Comparison of ENCODE assay signal across 11 cellular contexts in the genomic region with DNA sequence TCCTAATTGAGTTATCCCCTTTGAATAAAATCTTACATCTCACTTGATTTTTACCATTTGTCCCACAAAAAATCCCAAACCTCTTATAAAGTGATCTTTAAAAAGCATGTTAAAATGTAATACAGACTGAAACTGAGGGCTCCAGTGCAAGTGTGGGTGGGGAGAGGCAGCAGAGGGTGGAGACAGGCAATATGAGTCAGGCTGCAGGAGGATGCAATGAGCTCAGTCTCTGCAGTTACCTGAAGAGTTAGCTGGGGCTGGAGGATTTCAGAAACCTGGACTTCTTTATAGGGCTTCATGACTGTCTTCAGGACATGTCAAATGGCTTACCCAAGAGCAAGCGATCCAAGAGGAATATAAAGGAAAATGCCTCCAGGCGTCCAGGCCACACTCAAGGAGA. TPM values are rescaled to one million over a fixed set of nuclear protein-coding genes. Genes with fewer than 3 reads are reported as not detected.
DNase-seq lines count a peak whose midpoint lies in the region; ATAC-seq and TF ChIP-seq lines count a peak whose summit lies in the region.
"Had no signal": no experiment of that assay in that cellular context is flagged by ENCODE, and none has a peak within 500 bp of the region (broad histone marks: within the 10 kb centered on the region; RNA-seq: fewer than 3 reads in every experiment).

No MANE protein-coding gene starts in this region.

- peak; percentile 42 for DNase-seq in DND-41
- peak in 16 of 34 experiments; percentile 4 to 22 (median 11) for DNase-seq in T-cell
- peak; percentile 71 for DNase-seq in activated naive CD4-positive, alpha-beta T cell treated with anti-CD3 and anti-CD28 coated beads for 36 hours
- DNase-seq in spleen: no peak
- no peak for DNase-seq in suprapubic skin (ENCODE audit: low spot score in 2 of 2)
- no peak for DNase-seq in HCEC 1CT
- DNase-seq: endodermal cell had no signal

- H3K4me1 ChIP-seq in DND-41 (ENCODE audit: insufficient read depth, low read length) (peaks cover 35% of the 10 kb centered on the region), spleen (peaks cover 0 to 26% (median 9%) of the 10 kb centered on the region in 6 donors), suprapubic skin (no peaks in the 10 kb centered on the region)

- H3K27ac Mint-ChIP-seq in T-cell: peak overlapping the region; percentile 87 to 95
- H3K27ac Mint-ChIP-seq in activated naive CD4-positive, alpha-beta T cell treated with anti-CD3 and anti-CD28 coated beads for 36 hours: no peak overlapping the region
- H3K27ac Mint-ChIP-seq: B cell, endodermal cell, IgD-negative memory B cell had no signal

- TF ChIP-seq CTCF in DND-41 (IDR thresholded peaks at IDR 0.05; ENCODE audit: borderline replicate concordance, extremely low read depth, low read length, poor library complexity, severe bottlenecking): no peak
- no peak for TF ChIP-seq CTCF in spleen (IDR thresholded peaks at IDR 0.05 in 8 of 11, conservative IDR thresholded peaks at IDR 0.05 in 3 of 11)
- no peak for TF ChIP-seq CTCF in suprapubic skin (IDR thresholded peaks at IDR 0.05)

- no peaks in the 10 kb centered on the region for H3K27me3 ChIP-seq in DND-41 (ENCODE audit: insufficient read depth, low read length, poor library complexity)
- H3K27me3 ChIP-seq in spleen (replicated peaks in 1 of 7): no peaks in the 10 kb centered on the region
- no peaks in the 10 kb centered on the region for H3K27me3 ChIP-seq in suprapubic skin

- TF ChIP-seq POLR2A in spleen (IDR thresholded peaks at IDR 0.05) (no peak), suprapubic skin (IDR thresholded peaks at IDR 0.05) (no peak)

- no peak overlapping the region for H3K9ac ChIP-seq in DND-41 (ENCODE audit: low read depth, low read length)

- no peak overlapping the region for H3K4me3 ChIP-seq in DND-41 (ENCODE audit: low read depth in 1 of 2, low read length in 2 of 2)
- H3K4me3 ChIP-seq in spleen: no peak overlapping the region
- no peak overlapping the region for H3K4me3 ChIP-seq in suprapubic skin

- H3K9me3 Mint-ChIP-seq in T-cell: no peaks in the 10 kb centered on the region
- H3K9me3 Mint-ChIP-seq in activated naive CD4-positive, alpha-beta T cell treated with anti-CD3 and anti-CD28 coated beads for 36 hours: no peaks in the 10 kb centered on the region
- H3K9me3 Mint-ChIP-seq: endodermal cell, IgD-negative memory B cell had no signal

- H3K79me2 ChIP-seq in DND-41 (ENCODE audit: insufficient read depth, low read length): no peaks in the 10 kb centered on the region

- H3K27ac ChIP-seq in DND-41 (ENCODE audit: low read length) (peak overlapping the region; percentile 73), spleen (peak overlapping the region in 6 of 8 donors; percentile 20 to 72 (median 58)), suprapubic skin (no peak overlapping the region)

- peak overlapping the region; percentile 11 to 58 (median 14) for H3K4me3 Mint-ChIP-seq in T-cell
- no peak overlapping the region for H3K4me3 Mint-ChIP-seq in activated naive CD4-positive, alpha-beta T cell treated with anti-CD3 and anti-CD28 coated beads for 36 hours
- H3K4me3 Mint-ChIP-seq: B cell, endodermal cell, IgD-negative memory B cell had no signal

- H2AFZ ChIP-seq in DND-41 (ENCODE audit: low read depth, low read length): no peak overlapping the region

- no peaks in the 10 kb centered on the region for H3K27me3 Mint-ChIP-seq in T-cell
- H3K27me3 Mint-ChIP-seq in activated naive CD4-positive, alpha-beta T cell treated with anti-CD3 and anti-CD28 coated beads for 36 hours (ENCODE audit: low read depth): no peaks in the 10 kb centered on the region
- H3K27me3 Mint-ChIP-seq: B cell, IgD-negative memory B cell had no signal

- H3K4me2 ChIP-seq in DND-41 (ENCODE audit: insufficient read depth, low read length): no peak overlapping the region

- intact Hi-C loops in activated naive CD4-positive, alpha-beta T cell treated with anti-CD3 and anti-CD28 coated beads for 36 hours (cut with micrococcal nuclease): loop anchor here (2.0 kb wide), 1 partner anchor 21 kb away; no protein-coding TSS in a partner anchor
- intact Hi-C loops in spleen (cut with DNase I; ENCODE audit: low total_unique reads): no loop called here

- POLR2A ChIA-PET in T-cell (lab: Charles Lee): interaction anchor here in 1 of 2 donors (0.5 to 0.7 kb wide), 2 partner anchors 192 to 329 kb away, joined by 3 to 4 read pairs; no protein-coding TSS in a partner anchor

- 84 to 94% (median 89%) methylated on average over 2 of the region's 2 CpGs for WGBS in spleen, 5 donors
- WGBS in suprapubic skin: 93% methylated on average over 2 of the region's 2 CpGs

- no peaks in the 10 kb centered on the region for H3K36me3 ChIP-seq in DND-41 (ENCODE audit: insufficient read depth, low read length)
- no peaks in the 10 kb centered on the region for H3K36me3 ChIP-seq in spleen
- no peaks in the 10 kb centered on the region for H3K36me3 ChIP-seq in suprapubic skin

- no peak for TF ChIP-seq EP300 in suprapubic skin (IDR thresholded peaks at IDR 0.05)

- ATAC-seq in DND-41 (ENCODE audit: insufficient read depth, low read depth) (peak; percentile 73), T-cell (replicated peaks in 1 of 4) (peak; percentile 72 to 96 (median 93)), HG02840 (IDR thresholded peaks at IDR 0.05; ENCODE audit: low FRiP score, unreplicated experiment) (no peak), GM18498 (IDR thresholded peaks at IDR 0.05; ENCODE audit: unreplicated experiment) (no peak)

- peaks cover 47 to 68% (median 58%) of the 10 kb centered on the region in 3 donors for H3K4me1 Mint-ChIP-seq in T-cell
- H3K4me1 Mint-ChIP-seq in activated naive CD4-positive, alpha-beta T cell treated with anti-CD3 and anti-CD28 coated beads for 36 hours (ENCODE audit: low read depth): peaks cover 38% of the 10 kb centered on the region
- H3K4me1 Mint-ChIP-seq: B cell, endodermal cell had no signal

- no peaks in the 10 kb centered on the region for H3K9me3 ChIP-seq in DND-41 (ENCODE audit: insufficient read depth, low read length, severe bottlenecking)
- H3K9me3 ChIP-seq in spleen: no peaks in the 10 kb centered on the region
- H3K9me3 ChIP-seq in suprapubic skin: no peaks in the 10 kb centered on the region

- peaks cover 3% of the 10 kb centered on the region for H3K36me3 Mint-ChIP-seq in T-cell
- H3K36me3 Mint-ChIP-seq in activated naive CD4-positive, alpha-beta T cell treated with anti-CD3 and anti-CD28 coated beads for 36 hours (ENCODE audit: low read depth): no peaks in the 10 kb centered on the region

- H4K20me1 ChIP-seq in DND-41 (ENCODE audit: insufficient read depth, low read length): no peaks in the 10 kb centered on the region

- CTCF ChIA-PET in T-cell (lab: Charles Lee): no interaction called here
- CTCF ChIA-PET in activated naive CD4-positive, alpha-beta T cell treated with anti-CD3 and anti-CD28 coated beads for 36 hours (lab: Charles Lee): interaction anchor here (0.8 to 1.4 kb wide), 4 partner anchors 9 to 268 kb away, joined by 3 to 4 read pairs (median 3); no protein-coding TSS in a partner anchor

RNA-seq across cellular contexts. Expression of a gene that starts 14.3 kb away (rescaled TPM):
- total RNA-seq in T-cell (10 to 100 TPM in 2 of 5 donors, 1 to 10 TPM in 3; 5.1 to 11.4 (median 7.2) TPM), spleen (10 to 100 TPM in 1 of 7 donors, 1 to 10 TPM in 6; 5.4 to 29.8 (median 7.1) TPM), suprapubic skin (1 to 10 TPM in 2 of 4 donors, under 1 TPM in 2; 0.23 to 3.8 (median 1.1) TPM)
- under 1 TPM; 0.25 to 0.62 TPM for total RNA-seq in activated naive CD4-positive, alpha-beta T cell treated with anti-CD3 and anti-CD28 coated beads for 36 hours
- polyA plus RNA-seq in spleen: 1 to 10 TPM; 1.9 to 6.3 (median 3.2) TPM
- polyA plus RNA-seq: IgD-negative memory B cell had no signal

Comparison
In these comparisons a context has a peak if more than half of its experiments do, and no peak if none do; other contexts are left out.
1. ATAC-seq: peak in DND-41 (single experiment) and T-cell (4 of 4); none in HG02840 (single experiment) and GM18498 (single experiment).
2. DNase-seq: peak in DND-41 (single experiment) and activated naive CD4-positive, alpha-beta T cell treated with anti-CD3 and anti-CD28 coated beads for 36 hours (single experiment); none in spleen (single experiment), suprapubic skin (0 of 2) and HCEC 1CT (single experiment).